In the genomic region with DNA sequence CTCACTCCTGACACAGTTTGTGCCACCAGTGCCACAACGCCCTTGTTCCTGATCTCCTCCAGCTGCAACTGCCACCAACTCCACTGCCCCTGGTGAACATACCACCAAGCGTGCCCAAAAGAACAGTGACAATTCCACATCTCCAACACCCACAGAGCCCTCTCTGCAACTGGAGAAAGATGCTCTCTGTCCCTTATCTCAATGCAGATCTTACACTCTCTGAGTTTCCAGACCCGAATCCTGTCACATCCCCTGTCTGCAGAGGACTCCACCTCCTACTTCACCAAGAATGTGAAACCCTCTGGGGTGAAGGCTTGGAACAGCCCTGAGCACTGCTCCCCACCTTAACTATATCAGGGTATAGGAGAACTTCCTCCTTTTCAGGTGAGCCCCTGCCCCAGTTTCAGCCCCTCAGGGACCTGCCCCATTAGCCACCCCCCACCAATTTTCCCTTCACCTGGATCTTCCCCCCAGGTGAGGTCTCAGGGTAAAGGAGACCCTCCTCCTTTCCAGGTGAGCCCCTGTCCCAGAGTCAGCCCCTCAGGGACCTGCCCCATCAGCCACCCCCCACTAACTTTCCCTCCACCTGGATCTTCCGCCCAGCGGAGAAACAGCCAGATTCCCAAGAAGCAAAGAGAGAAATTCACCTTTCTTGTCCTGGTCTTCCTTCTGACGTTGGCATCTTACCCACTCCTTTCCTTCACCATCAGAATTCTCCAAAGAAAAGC, we compare ENCODE assay signal across 15 cellular contexts. TPM values are rescaled to one million over a fixed set of nuclear protein-coding genes. Genes with fewer than 3 reads are reported as not detected.
A peak's percentile ranks its signal among the peaks of the same experiment; 100 is the strongest.
DNase-seq lines count a peak whose midpoint lies in the region; ATAC-seq, FAIRE-seq and TF ChIP-seq lines count a peak whose summit lies in the region.
"Had no signal": no experiment of that assay in that cellular context is flagged by ENCODE, and none has a peak within 500 bp of the region (broad histone marks: within the 10 kb centered on the region; RNA-seq: fewer than 3 reads in every experiment).

No MANE protein-coding gene starts in this region.

- no peak for ATAC-seq in effector memory CD8-positive, alpha-beta T cell (replicated peaks)

- H3K36me3 ChIP-seq in H1 (ENCODE audit: control insufficient read depth in 2 of 4, insufficient read depth in 4 of 4, low read length in 3 of 4) = no peaks in the 10 kb centered on the region
- no peaks in the 10 kb centered on the region for H3K36me3 ChIP-seq in transverse colon
- H3K36me3 ChIP-seq: BLaER1 had no signal

- H3K4me3 Mint-ChIP-seq in osteocyte (ENCODE audit: unreplicated experiment) (no peak overlapping the region), MCF 10A (ENCODE audit: unreplicated experiment) (no peak overlapping the region)
- no peak overlapping the region for H3K4me3 Mint-ChIP-seq in effector memory CD8-positive, alpha-beta T cell
- H3K4me3 Mint-ChIP-seq: CD8-positive, alpha-beta memory T cell had no signal

- no peak overlapping the region for H3K4ac ChIP-seq in H1 (replicated peaks; ENCODE audit: insufficient read length, low read depth, low read length)

- H4K5ac ChIP-seq in H1 (ENCODE audit: insufficient read length, low read depth, low read length) = no peak overlapping the region

- intact Hi-C loops in transverse colon (cut with DNase I; ENCODE audit: low total_unique reads) (loop anchor here (5.0 kb wide), 1 partner anchor 369 kb away; no protein-coding TSS in a partner anchor), MCF 10A (cut with micrococcal nuclease) (no loop called here)

- CTCF ChIA-PET in H1 (lab: Charles Lee; ENCODE audit: partially characterized antibody) = interaction anchor here (1.2 kb wide), 1 partner anchor 10 kb away, joined by 3 read pairs; no protein-coding TSS in a partner anchor
- CTCF ChIA-PET in MCF 10A (lab: Yijun Ruan, JAX) = no interaction called here

- H3K27me3 Mint-ChIP-seq in osteocyte (ENCODE audit: unreplicated experiment) (peaks cover 3% of the 10 kb centered on the region), MCF 10A (ENCODE audit: insufficient read depth, unreplicated experiment) (peaks cover 38% of the 10 kb centered on the region)
- peaks cover 23 to 36% of the 10 kb centered on the region in 2 donors for H3K27me3 Mint-ChIP-seq in effector memory CD8-positive, alpha-beta T cell

- no peak for DNase-seq in GM12892 (ENCODE audit: insufficient read length)
- DNase-seq in H1 (ENCODE audit: low read depth in 1 of 2, low spot score in 2 of 2) = no peak
- DNase-seq in osteocyte (ENCODE audit: extremely low spot score, unreplicated experiment) = peak; percentile 57
- no peak for DNase-seq in transverse colon
- no peak for DNase-seq in MCF 10A (ENCODE audit: unreplicated experiment)
- no peak for DNase-seq in stimulated activated naive CD4-positive, alpha-beta T cell treated with Interleukin-2 at 50 U/mL for 16 hours (lab: John Stamatoyannopoulos, UW)
- DNase-seq in effector memory CD8-positive, alpha-beta T cell = no peak
- DNase-seq: 8988T; AML-193; Caco-2; CD8-positive, alpha-beta memory T cell; GF-D8; GM23248; H7 had no signal

- no peak overlapping the region for H3K9ac ChIP-seq in H1 (replicated peaks in 1 of 4; ENCODE audit: extremely low read depth in 1 of 4, low read depth in 3 of 4, low read length in 3 of 4)
- H3K9ac ChIP-seq: BLaER1, GM23248 had no signal

- H3K27ac Mint-ChIP-seq in osteocyte (ENCODE audit: unreplicated experiment) (no peak overlapping the region), MCF 10A (ENCODE audit: low read depth, unreplicated experiment) (no peak overlapping the region)
- no peak overlapping the region for H3K27ac Mint-ChIP-seq in effector memory CD8-positive, alpha-beta T cell

- H3K14ac ChIP-seq in H1 (ENCODE audit: insufficient read length) = no peak overlapping the region

- H3K27me3 ChIP-seq in H1 (replicated peaks in 1 of 4; ENCODE audit: control insufficient read depth in 3 of 4, extremely low read depth in 1 of 4, insufficient read depth in 3 of 4, low read length in 3 of 4) = no peaks in the 10 kb centered on the region
- H3K27me3 ChIP-seq in transverse colon = no peaks in the 10 kb centered on the region

- TF ChIP-seq CTCF in H1 (IDR thresholded peaks at IDR 0.05; ENCODE audit: control extremely low read depth in 1 of 3, insufficient read depth in 1 of 3, low read depth in 1 of 3, low read length in 3 of 3) (no peak), osteocyte (IDR thresholded peaks at IDR 0.05) (no peak), transverse colon (IDR thresholded peaks at IDR 0.05) (no peak), MCF 10A (IDR thresholded peaks at IDR 0.05; ENCODE audit: unreplicated experiment) (no peak)

- 0 out of 2 replicates have a peak overlapping the region, but pooled peaks have one; percentile 41 for H2BK20ac ChIP-seq in H1 (ENCODE audit: low read length)

- in situ Hi-C loops in transverse colon (cut with MboI; ENCODE audit: low pct_ligation_motif_present in 1 of 4, low pct_unique_long_range_greater_than_20kb in 1 of 4, low sequenced_read_pairs in 3 of 4) = no loop called here

- H3K23me2 ChIP-seq in H1 (ENCODE audit: low read depth, low read length) = no peaks in the 10 kb centered on the region

- H2BK12ac ChIP-seq in H1 (ENCODE audit: low read depth, low read length) = peak overlapping the region; percentile 92; the same call in 1 of the 2 replicates

- H3K4me1 ChIP-seq in H1 (replicated peaks in 1 of 4; ENCODE audit: control insufficient read depth in 3 of 4, insufficient read depth in 4 of 4, low read length in 3 of 4) = peaks cover 0 to 4% (median 2%) of the 10 kb centered on the region in 4 experiments; a peak in 3 of 7 replicates
- peaks cover 0 to 10% (median 3%) of the 10 kb centered on the region in 4 donors for H3K4me1 ChIP-seq in transverse colon
- H3K4me1 ChIP-seq: Caco-2 had no signal

- H3K36me3 Mint-ChIP-seq in osteocyte (ENCODE audit: unreplicated experiment) = no peaks in the 10 kb centered on the region
- no peaks in the 10 kb centered on the region for H3K36me3 Mint-ChIP-seq in MCF 10A (ENCODE audit: insufficient read depth, unreplicated experiment)
- H3K36me3 Mint-ChIP-seq in effector memory CD8-positive, alpha-beta T cell (ENCODE audit: insufficient read depth) = no peaks in the 10 kb centered on the region
- H3K36me3 Mint-ChIP-seq: CD8-positive, alpha-beta memory T cell had no signal

- H2AK5ac ChIP-seq in H1 (ENCODE audit: low read depth, low read length) = no peak overlapping the region

- TF ChIP-seq EP300 in H1 (IDR thresholded peaks at IDR 0.05; ENCODE audit: borderline replicate concordance in 1 of 2, low read depth in 2 of 2, low read length in 2 of 2) (no peak), transverse colon (IDR thresholded peaks at IDR 0.05; ENCODE audit: low read depth) (no peak)

- H3K79me1 ChIP-seq in H1 (ENCODE audit: low read depth, low read length) = no peaks in the 10 kb centered on the region

- no peaks in the 10 kb centered on the region for H3K79me2 ChIP-seq in H1 (ENCODE audit: control insufficient read depth in 1 of 2, insufficient read depth in 2 of 2, low read length in 2 of 2)

- POLR2A ChIA-PET in H1 (lab: Charles Lee; ENCODE audit: partially characterized antibody) = no interaction called here
- POLR2A ChIA-PET in MCF 10A (lab: Yijun Ruan, JAX) = no interaction called here

- H3K27ac ChIP-seq in H1 (ENCODE audit: low read depth, low read length) (no peak overlapping the region), transverse colon (peak overlapping the region in 3 of 4 donors; percentile 37 to 70 (median 46))
- H3K27ac ChIP-seq: BLaER1, GM23248 had no signal

- no peak overlapping the region for H4K91ac ChIP-seq in H1 (replicated peaks; ENCODE audit: insufficient read length, low read length)

- 86% methylated on average over 6 of the region's 6 CpGs; no CpG with 5 or more reads in 1 of the 2 experiments for WGBS in H1 (ENCODE audit: extremely low coverage in 1 of 2, insufficient coverage in 1 of 2, insufficient read length in 1 of 2, insufficient replicate concordance in 2 of 2, low coverage in 1 of 2, low lambda C conversion rate in 2 of 2, missing lambda C conversion rate in 1 of 2), 2 experiments
- WGBS in transverse colon (ENCODE audit: low coverage in 1 of 2), 2 donors = 78 to 90% methylated on average over 2 to 6 of the region's 6 CpGs

- no peak overlapping the region for H2AFZ ChIP-seq in H1 (ENCODE audit: low read length)
- H2AFZ ChIP-seq: GM23248 had no signal

- no peaks in the 10 kb centered on the region for H4K20me1 ChIP-seq in H1 (replicated peaks in 1 of 2; ENCODE audit: control insufficient read depth in 1 of 2, insufficient read depth in 2 of 2, low read length in 2 of 2)
- H4K20me1 ChIP-seq: BLaER1 had no signal

- no peak overlapping the region for H3K18ac ChIP-seq in H1 (ENCODE audit: extremely low read depth, low read length)

- TF ChIP-seq POLR2A in GM12892 (IDR thresholded peaks at IDR 0.05; ENCODE audit: low read depth, low read length) (no peak), H1 (IDR thresholded peaks at IDR 0.05; ENCODE audit: control extremely low read depth in 1 of 2, low read depth in 2 of 2, low read length in 2 of 2) (no peak), transverse colon (IDR thresholded peaks at IDR 0.05) (no peak)

- no peak overlapping the region for H2BK5ac ChIP-seq in H1 (ENCODE audit: low read depth, low read length)

- FAIRE-seq in GM12892 (lab: Jason Lieb, UNC) (peak; percentile 44), H1 (lab: Jason Lieb, UNC) (no peak)

- TF ChIP-seq RAD21 in H1 (IDR thresholded peaks at IDR 0.05 in 1 of 2, conservative IDR thresholded peaks at IDR 0.05 in 1 of 2; ENCODE audit: low read depth in 2 of 2, low read length in 2 of 2) = no peak

- no peak overlapping the region for H3K23ac ChIP-seq in H1 (ENCODE audit: insufficient read length)

- H2BK120ac ChIP-seq in H1 (replicated peaks; ENCODE audit: low read depth, low read length) = no peak overlapping the region

- no peak overlapping the region for H4K8ac ChIP-seq in H1 (ENCODE audit: extremely low read depth, insufficient read depth, low read length)

- H3K4me2 ChIP-seq in H1 (ENCODE audit: insufficient read depth in 1 of 2, low read depth in 2 of 2, low read length in 2 of 2) = no peak overlapping the region
- H3K4me2 ChIP-seq: BLaER1 had no signal

- H3K9me3 ChIP-seq in H1 (ENCODE audit: insufficient read depth in 2 of 2, low read depth in 1 of 2, low read length in 1 of 2) (no peaks in the 10 kb centered on the region), transverse colon (no peaks in the 10 kb centered on the region)
- H3K9me3 ChIP-seq: BLaER1, Caco-2 had no signal

- H3K9me3 Mint-ChIP-seq in osteocyte (ENCODE audit: unreplicated experiment) (no peaks in the 10 kb centered on the region), MCF 10A (ENCODE audit: unreplicated experiment) (no peaks in the 10 kb centered on the region)
- peaks cover 2 to 5% of the 10 kb centered on the region in 2 donors for H3K9me3 Mint-ChIP-seq in effector memory CD8-positive, alpha-beta T cell

- BruUV-seq in MCF 10A (replicated peaks; lab: Mats Ljungman, UMichigan) = no TSS peak

- no peak overlapping the region for H2BK15ac ChIP-seq in H1 (ENCODE audit: low read length)

- no peak overlapping the region for H3K56ac ChIP-seq in H1 (replicated peaks; ENCODE audit: insufficient read length, low read depth, low read length)

- H3K4me3 ChIP-seq in H1 (ENCODE audit: extremely low read depth in 1 of 4, insufficient read depth in 2 of 4, low read depth in 3 of 4, low read length in 4 of 4) (no peak overlapping the region), transverse colon (no peak overlapping the region)
- H3K4me3 ChIP-seq: BLaER1, GM23248 had no signal

- H3K4me1 Mint-ChIP-seq in osteocyte (ENCODE audit: unreplicated experiment) (no peaks in the 10 kb centered on the region), MCF 10A (ENCODE audit: insufficient read depth, unreplicated experiment) (no peaks in the 10 kb centered on the region)
- H3K4me1 Mint-ChIP-seq in effector memory CD8-positive, alpha-beta T cell (ENCODE audit: low read depth in 2 of 2) = no peaks in the 10 kb centered on the region
- H3K4me1 Mint-ChIP-seq: CD8-positive, alpha-beta memory T cell had no signal

RNA-seq across cellular contexts. Expression of a gene that starts 55.0 kb away (rescaled TPM):
- polyA plus RNA-seq in GM12892 (2012; ENCODE audit: missing spikeins) = 0.17 TPM
- total RNA-seq in H1 (2021; fragmentation: NEBNext Ultra II Directional; extraction: Animal tissue kit (Norgen Biotek cat#: 25700)) = 2.5 and 2.9 TPM in 2 replicates
- polyA plus RNA-seq in H1 (2011; rRNA removed) = 2.3 and 2.4 TPM in 2 replicates
- polyA plus RNA-seq in H1 (2011; cell fraction: cytosol; rRNA removed) = 3.1 TPM
- polyA plus RNA-seq in H1 (2011; cell fraction: nucleus; rRNA removed) = 3.8 TPM
- polyA plus RNA-seq in H1 (2012, experiment 1 of 2) = 2.6 to 5.1 TPM (median 3.9 TPM) in 4 replicates
- polyA plus RNA-seq in H1 (2012, experiment 2 of 2) = 1.0 TPM
- 2.9 TPM for polyA plus RNA-seq in H1 (2013, experiment 1 of 2)
- polyA plus RNA-seq in H1 (2013, experiment 2 of 2) = 3.0 TPM
- polyA minus RNA-seq in H1 (2011; rRNA and poly(A)+ RNA removed) = 1.6 and 2.1 TPM in 2 replicates
- polyA minus RNA-seq in H1 (2011; cell fraction: cytosol; rRNA and poly(A)+ RNA removed) = 2.1 TPM
- 5.0 TPM for polyA minus RNA-seq in H1 (2011; cell fraction: nucleus; rRNA and poly(A)+ RNA removed)
- total RNA-seq in osteocyte (not detected in 2 replicates), transverse colon (10 to 100 TPM in 3 of 4 donors, 1 to 10 TPM in 1; 7.8 to 19.1 (median 13.0) TPM), MCF 10A (2022) (not detected in 2 replicates)
- total RNA-seq: Caco-2; CD8-positive, alpha-beta memory T cell had no signal
- polyA plus RNA-seq: CD8-positive, alpha-beta memory T cell had no signal
